8 cellular contexts compared by ENCODE assay signal in genomic region chr9:91796516-91796915, GRCh38.
DNase-seq lines count a peak whose midpoint lies in the region; ATAC-seq and TF ChIP-seq lines count a peak whose summit lies in the region.
"Not testable (repeated sequence)": the region's sequence is repeated elsewhere in the genome, so short reads cannot be mapped to it uniquely, and the experiment has no call there.

No MANE protein-coding gene starts in this region.

- H3K4me3 Mint-ChIP-seq in activated naive CD4-positive, alpha-beta T cell treated with anti-CD3 and anti-CD28 coated beads, Interleukin-2, amount 10 ng/mL, durations not matched to agents 7 days and 5 days, result not testable (repeated sequence)

- H3K4me2 ChIP-seq in DND-41 (ENCODE audit: insufficient read depth, low read length), result not testable (repeated sequence)

- not testable (repeated sequence) for TF ChIP-seq EP300 in esophagus muscularis mucosa (IDR thresholded peaks at IDR 0.05)

- not testable (repeated sequence) for H3K9ac ChIP-seq in DND-41 (ENCODE audit: low read depth, low read length); mucosa of rectum (ENCODE audit: low read depth in 1 of 2, low read length in 2 of 2)

- not testable (repeated sequence) for H3K4me1 ChIP-seq in DND-41 (ENCODE audit: insufficient read depth, low read length)
- H3K4me1 ChIP-seq in esophagus muscularis mucosa (peaks cover 6 to 53% (median 43%) of the 10 kb centered on the region in 4 donors), mucosa of rectum (ENCODE audit: control insufficient read depth in 2 of 2, insufficient read depth in 2 of 2, low read length in 2 of 2) (peaks cover 13 to 20% of the 10 kb centered on the region in 2 donors)

- not testable (repeated sequence) for H4K20me1 ChIP-seq in DND-41 (ENCODE audit: insufficient read depth, low read length)

- H3K27ac ChIP-seq in DND-41 (ENCODE audit: low read length), result not testable (repeated sequence)
- H3K27ac ChIP-seq in esophagus muscularis mucosa (replicated peaks in 1 of 4) (peak overlapping the region; percentile 70 to 80 (median 72)), mucosa of rectum (ENCODE audit: low read depth in 2 of 2, low read length in 2 of 2) (peak overlapping the region; percentile 47 to 81)

- 82% methylated on average over 2 of the region's 4 CpGs for WGBS in esophagus muscularis mucosa

- not testable (repeated sequence) for H3K9me3 ChIP-seq in DND-41 (ENCODE audit: insufficient read depth, low read length, severe bottlenecking); esophagus muscularis mucosa; mucosa of rectum (ENCODE audit: control insufficient read depth in 2 of 2, low read length in 2 of 2)

- not testable (repeated sequence) for H3K9me3 Mint-ChIP-seq in activated naive CD4-positive, alpha-beta T cell treated with anti-CD3 and anti-CD28 coated beads, Interleukin-2, amount 10 ng/mL, durations not matched to agents 7 days and 5 days

- H3K27ac Mint-ChIP-seq in activated naive CD4-positive, alpha-beta T cell treated with anti-CD3 and anti-CD28 coated beads, Interleukin-2, amount 10 ng/mL, durations not matched to agents 7 days and 5 days, result not testable (repeated sequence)

- intact Hi-C loops in esophagus muscularis mucosa (cut with DNase I), result not testable (repeated sequence)

- H3K27me3 Mint-ChIP-seq in activated naive CD4-positive, alpha-beta T cell treated with anti-CD3 and anti-CD28 coated beads, Interleukin-2, amount 10 ng/mL, durations not matched to agents 7 days and 5 days, result not testable (repeated sequence)

- not testable (repeated sequence) for TF ChIP-seq CTCF in DND-41 (IDR thresholded peaks at IDR 0.05; ENCODE audit: borderline replicate concordance, extremely low read depth, low read length, poor library complexity, severe bottlenecking); esophagus muscularis mucosa (IDR thresholded peaks at IDR 0.05)

- not testable (repeated sequence) for H2AFZ ChIP-seq in DND-41 (ENCODE audit: low read depth, low read length)

- CTCF ChIA-PET in activated naive CD4-positive, alpha-beta T cell treated with anti-CD3 and anti-CD28 coated beads, Interleukin-2, amount 10 ng/mL, durations not matched to agents 7 days and 5 days (lab: Charles Lee), result not testable (repeated sequence)

- H3K4me1 Mint-ChIP-seq in activated naive CD4-positive, alpha-beta T cell treated with anti-CD3 and anti-CD28 coated beads, Interleukin-2, amount 10 ng/mL, durations not matched to agents 7 days and 5 days, result peaks cover 12% of the 10 kb centered on the region

- H3K27me3 ChIP-seq in DND-41 (ENCODE audit: insufficient read depth, low read length, poor library complexity); esophagus muscularis mucosa; mucosa of rectum (ENCODE audit: control insufficient read depth in 2 of 2, insufficient read depth in 2 of 2, low read length in 2 of 2): not testable (repeated sequence)

- H3K36me3 Mint-ChIP-seq in activated naive CD4-positive, alpha-beta T cell treated with anti-CD3 and anti-CD28 coated beads, Interleukin-2, amount 10 ng/mL, durations not matched to agents 7 days and 5 days, result not testable (repeated sequence)

- not testable (repeated sequence) for TF ChIP-seq POLR2A in esophagus muscularis mucosa (IDR thresholded peaks at IDR 0.05; ENCODE audit: low read depth)

- H3K4me3 ChIP-seq in DND-41 (ENCODE audit: low read depth in 1 of 2, low read length in 2 of 2); esophagus muscularis mucosa; mucosa of rectum (ENCODE audit: low read length in 2 of 2): not testable (repeated sequence)

- not testable (repeated sequence) for ATAC-seq in DND-41 (ENCODE audit: insufficient read depth, low read depth)

- not testable (repeated sequence) for H3K36me3 ChIP-seq in DND-41 (ENCODE audit: insufficient read depth, low read length); esophagus muscularis mucosa; mucosa of rectum (ENCODE audit: control insufficient read depth in 2 of 2, insufficient read depth in 2 of 2, low read length in 2 of 2)

- DNase-seq in DND-41 (peak; percentile 19), NCI-H345 (lab: John Stamatoyannopoulos, UW) (peak; percentile 8), T-helper 9 cell (peak; percentile 52)
- peak; percentile 40 for DNase-seq in activated T-cell treated with anti-CD3 and anti-CD28 coated beads, Interleukin-2, amount 50 U/mL, for 1 hour
- DNase-seq in activated naive CD4-positive, alpha-beta T cell treated with anti-CD3 and anti-CD28 coated beads, Interleukin-2, amount 10 ng/mL, durations not matched to agents 7 days and 5 days, result peak; percentile 32
- DNase-seq in esophagus muscularis mucosa (ENCODE audit: extremely low spot score), result not testable (repeated sequence)
- peak; percentile 27 for DNase-seq in stimulated activated naive CD4-positive, alpha-beta T cell treated with Interleukin-2 at 50 U/mL for 16 hours (lab: John Stamatoyannopoulos, UW)

- H3K79me2 ChIP-seq in DND-41 (ENCODE audit: insufficient read depth, low read length), result not testable (repeated sequence)
